In the genomic region with DNA sequence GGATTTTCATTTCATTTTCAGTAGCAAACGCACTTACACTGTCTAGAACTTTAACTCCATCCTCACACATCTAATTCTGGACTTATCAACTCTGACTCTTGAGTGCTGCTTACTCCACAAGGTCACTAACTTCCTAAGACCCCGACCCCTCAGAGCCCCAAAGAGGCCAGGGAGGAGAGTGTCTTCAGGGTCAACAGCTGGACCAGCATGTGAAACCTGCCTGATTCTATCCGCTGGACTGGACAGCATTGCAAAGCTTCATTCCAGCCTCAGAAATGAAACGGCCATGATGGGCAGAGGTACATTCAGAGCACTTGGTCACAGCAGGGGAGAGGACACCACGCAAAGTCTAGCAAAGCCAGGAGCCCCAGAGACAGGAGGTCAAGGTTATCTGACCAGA, we compare ENCODE assay signal across 24 cellular contexts.
"Had no signal": no experiment of that assay in that cellular context is flagged by ENCODE, and none has a peak within 500 bp of the region (broad histone marks: within the 10 kb centered on the region; RNA-seq: fewer than 3 reads in every experiment).

No MANE protein-coding gene starts in this region.

- H3K9me3 ChIP-seq: breast epithelium, MG63, Peyer's patch, SJCRH30, SK-N-SH had no signal

- H3K27me3 ChIP-seq: breast epithelium, MG63, Peyer's patch, SJCRH30 had no signal

- H3K27ac ChIP-seq: breast epithelium, Peyer's patch, RWPE1, SJCRH30 had no signal

- H3K9ac ChIP-seq: SK-N-SH had no signal

- H3K4me1 ChIP-seq: breast epithelium had no signal

- DNase-seq: activated CD4-positive, alpha-beta T cell treated with anti-CD3 and anti-CD28 coated beads, Interleukin-2, amount 10 ng/mL, durations not matched to agents 7 days and 5 days; activated CD4-positive, CD25-positive, alpha-beta regulatory T cell treated with anti-CD3 and anti-CD28 coated beads, Interleukin-2, amount 50 U/mL, for 72 hours; activated CD8-positive, alpha-beta T cell treated with anti-CD3 and anti-CD28 coated beads for 36 hours; activated naive CD8-positive, alpha-beta T cell treated with anti-CD3 and anti-CD28 coated beads for 36 hours; activated T-cell treated with anti-CD3 and anti-CD28 coated beads for 4 hours; activated T-cell treated with anti-CD3 and anti-CD28 coated beads, Interleukin-2, amount 50 U/mL, for 48 hours; caudate nucleus; MG63; MV-4-11; NCI-H1092 treated with DMSO at 0.1 percent for 48 hours; NCI-H1417 treated with DMSO at 0.1 percent for 48 hours; NCI-H1694; NCI-H2029; NCI-H2107; NCI-H524; Peyer's patch; Right ventricle myocardium superior; SJCRH30; SK-N-SH; T-helper 1 cell had no signal

- H3K36me3 ChIP-seq: breast epithelium, SJCRH30 had no signal

- H3K27me3 Mint-ChIP-seq: activated CD4-positive, alpha-beta T cell treated with anti-CD3 and anti-CD28 coated beads, Interleukin-2, amount 10 ng/mL, durations not matched to agents 7 days and 5 days; activated CD8-positive, alpha-beta T cell treated with anti-CD3 and anti-CD28 coated beads for 36 hours; activated naive CD8-positive, alpha-beta T cell treated with anti-CD3 and anti-CD28 coated beads for 36 hours; activated T-helper 17 cell treated with anti-CD3 and anti-CD28 coated beads, Interleukin-2, amount 50 U/mL, for 72 hours had no signal

- ATAC-seq: activated CD8-positive, alpha-beta T cell treated with anti-CD3 and anti-CD28 coated beads for 36 hours; activated T-helper 17 cell treated with anti-CD3 and anti-CD28 coated beads, Interleukin-2, amount 50 U/mL, for 72 hours had no signal

- H3K4me3 Mint-ChIP-seq: activated CD4-positive, alpha-beta T cell treated with anti-CD3 and anti-CD28 coated beads, Interleukin-2, amount 10 ng/mL, durations not matched to agents 7 days and 5 days; activated CD8-positive, alpha-beta T cell treated with anti-CD3 and anti-CD28 coated beads for 36 hours; activated naive CD8-positive, alpha-beta T cell treated with anti-CD3 and anti-CD28 coated beads for 36 hours; activated T-helper 17 cell treated with anti-CD3 and anti-CD28 coated beads, Interleukin-2, amount 50 U/mL, for 72 hours; T-helper 2 cell treated with Interferon-gamma antibody and Interleukin-4, amounts not matched to agents 5 μg/mL and 100 μg/mL, for 36 hours had no signal

- H3K4me2 ChIP-seq: SK-N-SH had no signal

- H3K9me3 Mint-ChIP-seq: activated CD4-positive, alpha-beta T cell treated with anti-CD3 and anti-CD28 coated beads, Interleukin-2, amount 10 ng/mL, durations not matched to agents 7 days and 5 days; activated CD8-positive, alpha-beta T cell treated with anti-CD3 and anti-CD28 coated beads for 36 hours; activated naive CD8-positive, alpha-beta T cell treated with anti-CD3 and anti-CD28 coated beads for 36 hours; activated T-helper 17 cell treated with anti-CD3 and anti-CD28 coated beads, Interleukin-2, amount 50 U/mL, for 72 hours; T-helper 2 cell treated with Interferon-gamma antibody and Interleukin-4, amounts not matched to agents 5 μg/mL and 100 μg/mL, for 36 hours had no signal

- H3K27ac Mint-ChIP-seq: activated CD4-positive, alpha-beta T cell treated with anti-CD3 and anti-CD28 coated beads, Interleukin-2, amount 10 ng/mL, durations not matched to agents 7 days and 5 days; activated CD8-positive, alpha-beta T cell treated with anti-CD3 and anti-CD28 coated beads for 36 hours; activated naive CD8-positive, alpha-beta T cell treated with anti-CD3 and anti-CD28 coated beads for 36 hours; activated T-helper 17 cell treated with anti-CD3 and anti-CD28 coated beads, Interleukin-2, amount 50 U/mL, for 72 hours; T-helper 2 cell treated with Interferon-gamma antibody and Interleukin-4, amounts not matched to agents 5 μg/mL and 100 μg/mL, for 36 hours had no signal

- H3K4me3 ChIP-seq: breast epithelium, MG63, Peyer's patch, SJCRH30 had no signal
